11 cellular contexts compared by ENCODE assay signal in the genomic region with DNA sequence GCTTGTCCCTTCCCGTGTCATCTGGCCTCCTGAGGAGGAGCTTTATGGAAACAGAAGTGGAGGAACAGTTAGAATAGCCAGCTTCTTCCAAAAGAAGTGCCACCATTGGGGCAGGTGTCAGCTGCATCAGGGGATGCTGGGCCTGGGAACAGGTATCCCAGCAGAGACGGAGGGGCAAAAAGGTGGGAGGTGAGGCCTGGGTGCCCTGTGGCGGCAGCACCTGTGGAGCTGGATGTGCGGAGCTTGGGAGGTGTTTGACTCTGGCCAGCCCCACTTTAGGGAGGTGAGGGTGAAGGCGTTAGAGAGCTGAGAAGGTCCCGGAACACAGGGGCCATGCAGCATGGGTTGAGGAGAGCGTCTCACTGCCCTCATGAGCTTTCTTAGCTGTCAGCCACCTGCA. TPM values are rescaled to one million over a fixed set of nuclear protein-coding genes. Genes with fewer than 3 reads are reported as not detected.
DNase-seq lines count a peak whose midpoint lies in the region; ATAC-seq and TF ChIP-seq lines count a peak whose summit lies in the region.
"Had no signal": no experiment of that assay in that cellular context is flagged by ENCODE, and none has a peak within 500 bp of the region (broad histone marks: within the 10 kb centered on the region; RNA-seq: fewer than 3 reads in every experiment).

No MANE protein-coding gene starts in this region.

- no peak for ATAC-seq in activated naive CD4-positive, alpha-beta T cell treated with anti-CD3 and anti-CD28 coated beads, Interleukin-2, amount 50 U/mL, for 72 hours
- ATAC-seq in stimulated activated memory B cell treated with anti-CD40 and anti-IgM and Interleukin-4, amounts not matched to agents 10 μg/mL and 1 μg/mL and 100 μg/mL, for 72 hours, result no peak
- ATAC-seq in stimulated activated naive CD8-positive, alpha-beta T cell treated with anti-CD3 and anti-CD28 coated beads, Interleukin-15, amount 100 ng/mL, for 72 hours, result no peak

- no peaks in the 10 kb centered on the region for H3K27me3 Mint-ChIP-seq in activated naive CD4-positive, alpha-beta T cell treated with anti-CD3 and anti-CD28 coated beads, Interleukin-2, amount 10 ng/mL, durations not matched to agents 7 days and 5 days
- H3K27me3 Mint-ChIP-seq in stimulated activated memory B cell treated with anti-CD40 and anti-IgM and Interleukin-4, amounts not matched to agents 10 μg/mL and 1 μg/mL and 100 μg/mL, for 72 hours, result no peaks in the 10 kb centered on the region
- no peaks in the 10 kb centered on the region for H3K27me3 Mint-ChIP-seq in stimulated activated naive CD8-positive, alpha-beta T cell treated with anti-CD3 and anti-CD28 coated beads, Interleukin-15, amount 100 ng/mL, for 72 hours

- no peak overlapping the region for H3K4me3 Mint-ChIP-seq in activated naive CD4-positive, alpha-beta T cell treated with anti-CD3 and anti-CD28 coated beads, Interleukin-2, amount 10 ng/mL, durations not matched to agents 7 days and 5 days
- no peak overlapping the region for H3K4me3 Mint-ChIP-seq in stimulated activated memory B cell treated with anti-CD40 and anti-IgM and Interleukin-4, amounts not matched to agents 10 μg/mL and 1 μg/mL and 100 μg/mL, for 72 hours
- H3K4me3 Mint-ChIP-seq in stimulated activated naive CD8-positive, alpha-beta T cell treated with anti-CD3 and anti-CD28 coated beads, Interleukin-15, amount 100 ng/mL, for 72 hours, result no peak overlapping the region

- H3K4me1 ChIP-seq in fibroblast of lung (ENCODE audit: control insufficient read depth, extremely low read depth, insufficient read depth, low read length), result peaks cover 5% of the 10 kb centered on the region

- no peaks in the 10 kb centered on the region for H3K27me3 ChIP-seq in fibroblast of lung (ENCODE audit: control insufficient read depth, insufficient read depth, low read length)
- H3K27me3 ChIP-seq: ovary, testis had no signal

- peak overlapping the region; percentile 1 for H3K4me2 ChIP-seq in fibroblast of lung (ENCODE audit: extremely low read depth, insufficient read depth, low read length)

- H4K20me1 ChIP-seq in fibroblast of lung (ENCODE audit: control insufficient read depth, extremely low read depth, insufficient read depth, low read length), result no peaks in the 10 kb centered on the region

- H3K36me3 ChIP-seq in fibroblast of lung (ENCODE audit: control insufficient read depth, insufficient read depth, low read length), result peaks cover 19% of the 10 kb centered on the region
- H3K36me3 ChIP-seq: ovary had no signal

- no peaks in the 10 kb centered on the region for H3K9me3 ChIP-seq in fibroblast of lung (ENCODE audit: control insufficient read depth, insufficient read depth, low read depth, low read length)
- H3K9me3 ChIP-seq: ovary, testis had no signal

- TF ChIP-seq CTCF in fibroblast of lung (conservative IDR thresholded peaks at IDR 0.05 in 1 of 2, IDR thresholded peaks at IDR 0.05 in 1 of 2; ENCODE audit: low read depth in 1 of 2, low read length in 2 of 2), result no peak

- H2AFZ ChIP-seq in fibroblast of lung (ENCODE audit: low read length), result no peak overlapping the region

- DNase-seq in activated naive CD4-positive, alpha-beta T cell treated with anti-CD3 and anti-CD28 coated beads, Interleukin-2, amount 50 U/mL, for 72 hours (ENCODE audit: low spot score in 2 of 2), result no peak
- DNase-seq in activated naive CD4-positive, alpha-beta T cell treated with anti-CD3 and anti-CD28 coated beads, Interleukin-2, amount 10 ng/mL, durations not matched to agents 7 days and 5 days, result no peak
- DNase-seq in fibroblast of lung (ENCODE audit: low read depth in 2 of 2) (no peak), activated gamma-delta T cell treated with Interleukin-2 at 50 U/mL for 16 hours (no peak)
- DNase-seq in stimulated activated naive CD8-positive, alpha-beta T cell treated with anti-CD3 and anti-CD28 coated beads, Interleukin-15, amount 100 ng/mL, for 72 hours, result no peak
- DNase-seq: activated effector memory CD4-positive, alpha-beta T cell treated with Interleukin-2 at 50 U/mL for 16 hours; effector CD4-positive, alpha-beta T cell; midbrain had no signal

- peaks cover 52% of the 10 kb centered on the region for H3K4me1 Mint-ChIP-seq in activated naive CD4-positive, alpha-beta T cell treated with anti-CD3 and anti-CD28 coated beads, Interleukin-2, amount 10 ng/mL, durations not matched to agents 7 days and 5 days
- H3K4me1 Mint-ChIP-seq in stimulated activated memory B cell treated with anti-CD40 and anti-IgM and Interleukin-4, amounts not matched to agents 10 μg/mL and 1 μg/mL and 100 μg/mL, for 72 hours, result peaks cover 88% of the 10 kb centered on the region
- H3K4me1 Mint-ChIP-seq in stimulated activated naive CD8-positive, alpha-beta T cell treated with anti-CD3 and anti-CD28 coated beads, Interleukin-15, amount 100 ng/mL, for 72 hours, result peaks cover 72% of the 10 kb centered on the region

- CTCF ChIA-PET in activated naive CD4-positive, alpha-beta T cell treated with anti-CD3 and anti-CD28 coated beads, Interleukin-2, amount 10 ng/mL, durations not matched to agents 7 days and 5 days (lab: Charles Lee), result interaction anchor here (1.1 to 1.8 kb wide), 2 partner anchors 42 to 71 kb away, joined by 4 to 6 read pairs; no protein-coding TSS in a partner anchor

- peak overlapping the region; percentile 67 to 74 for H3K27ac Mint-ChIP-seq in activated naive CD4-positive, alpha-beta T cell treated with anti-CD3 and anti-CD28 coated beads, Interleukin-2, amount 50 U/mL, for 72 hours
- H3K27ac Mint-ChIP-seq in activated naive CD4-positive, alpha-beta T cell treated with anti-CD3 and anti-CD28 coated beads, Interleukin-2, amount 10 ng/mL, durations not matched to agents 7 days and 5 days, result no peak overlapping the region
- H3K27ac Mint-ChIP-seq in stimulated activated memory B cell treated with anti-CD40 and anti-IgM and Interleukin-4, amounts not matched to agents 10 μg/mL and 1 μg/mL and 100 μg/mL, for 72 hours, result peak overlapping the region; percentile 3
- H3K27ac Mint-ChIP-seq in stimulated activated naive CD8-positive, alpha-beta T cell treated with anti-CD3 and anti-CD28 coated beads, Interleukin-15, amount 100 ng/mL, for 72 hours, result no peak overlapping the region

- no peaks in the 10 kb centered on the region for H3K9me3 Mint-ChIP-seq in activated naive CD4-positive, alpha-beta T cell treated with anti-CD3 and anti-CD28 coated beads, Interleukin-2, amount 50 U/mL, for 72 hours
- no peaks in the 10 kb centered on the region for H3K9me3 Mint-ChIP-seq in activated naive CD4-positive, alpha-beta T cell treated with anti-CD3 and anti-CD28 coated beads, Interleukin-2, amount 10 ng/mL, durations not matched to agents 7 days and 5 days
- H3K9me3 Mint-ChIP-seq in stimulated activated memory B cell treated with anti-CD40 and anti-IgM and Interleukin-4, amounts not matched to agents 10 μg/mL and 1 μg/mL and 100 μg/mL, for 72 hours, result no peaks in the 10 kb centered on the region
- H3K9me3 Mint-ChIP-seq in stimulated activated naive CD8-positive, alpha-beta T cell treated with anti-CD3 and anti-CD28 coated beads, Interleukin-15, amount 100 ng/mL, for 72 hours, result no peaks in the 10 kb centered on the region

- H3K4me3 ChIP-seq in fibroblast of lung (replicated peaks in 1 of 4; ENCODE audit: control extremely low read depth in 1 of 4, insufficient read depth in 1 of 4, low read depth in 3 of 4, low read length in 4 of 4), result peak overlapping the region in 1 of 4 experiments; percentile 35
- H3K4me3 ChIP-seq: ovary, testis had no signal

- H3K36me3 Mint-ChIP-seq in activated naive CD4-positive, alpha-beta T cell treated with anti-CD3 and anti-CD28 coated beads, Interleukin-2, amount 50 U/mL, for 72 hours, result peaks cover 0 to 32% of the 10 kb centered on the region in 2 donors
- peaks cover 51% of the 10 kb centered on the region for H3K36me3 Mint-ChIP-seq in activated naive CD4-positive, alpha-beta T cell treated with anti-CD3 and anti-CD28 coated beads, Interleukin-2, amount 10 ng/mL, durations not matched to agents 7 days and 5 days
- peaks cover 55% of the 10 kb centered on the region for H3K36me3 Mint-ChIP-seq in stimulated activated memory B cell treated with anti-CD40 and anti-IgM and Interleukin-4, amounts not matched to agents 10 μg/mL and 1 μg/mL and 100 μg/mL, for 72 hours

- H3K27ac ChIP-seq in fibroblast of lung (ENCODE audit: insufficient read depth, low read length), result no peak overlapping the region
- H3K27ac ChIP-seq: ovary, testis had no signal

- H3K79me2 ChIP-seq in fibroblast of lung (ENCODE audit: control insufficient read depth, insufficient read depth, low read length), result peaks cover 50% of the 10 kb centered on the region

- H3K9ac ChIP-seq in fibroblast of lung (ENCODE audit: insufficient read depth, low read length), result no peak overlapping the region

RNA-seq across cellular contexts. Expression of gene SMCR8, which starts 5.2 kb away (rescaled TPM):
- total RNA-seq in activated naive CD4-positive, alpha-beta T cell treated with anti-CD3 and anti-CD28 coated beads, Interleukin-2, amount 50 U/mL, for 72 hours, result 10 to 100 TPM; 18.8 to 23.5 TPM
- total RNA-seq in fibroblast of lung, result 17.2 and 19.5 TPM in 2 replicates
- polyA plus RNA-seq in fibroblast of lung, result 8.6 and 10.8 TPM in 2 replicates
- polyA plus RNA-seq in fibroblast of lung (2012), result 7.9 and 8.4 TPM in 2 replicates
- polyA minus RNA-seq in fibroblast of lung (ENCODE audit: low replicate concordance), result 31.9 and 37.5 TPM in 2 replicates

RNA-seq across cellular contexts. Expression of gene TOP3A, which starts 5.5 kb away (rescaled TPM):
- total RNA-seq in activated naive CD4-positive, alpha-beta T cell treated with anti-CD3 and anti-CD28 coated beads, Interleukin-2, amount 50 U/mL, for 72 hours, result 10 to 100 TPM; 78.3 to 97.4 TPM
- 15.4 and 16.5 TPM in 2 replicates for total RNA-seq in fibroblast of lung
- polyA plus RNA-seq in fibroblast of lung, result 12.7 and 17.5 TPM in 2 replicates
- polyA plus RNA-seq in fibroblast of lung (2012), result 12.3 and 14.3 TPM in 2 replicates
- polyA minus RNA-seq in fibroblast of lung (ENCODE audit: low replicate concordance), result 12.8 and 99.9 TPM in 2 replicates

RNA-seq across cellular contexts. Expression of gene SHMT1, which starts 43.0 kb away (rescaled TPM):
- total RNA-seq in activated naive CD4-positive, alpha-beta T cell treated with anti-CD3 and anti-CD28 coated beads, Interleukin-2, amount 50 U/mL, for 72 hours, result 10 to 100 TPM; 65.9 to 73.1 TPM
- 9.2 and 11.9 TPM in 2 replicates for total RNA-seq in fibroblast of lung
- polyA plus RNA-seq in fibroblast of lung, result 11.6 and 12.6 TPM in 2 replicates
- polyA plus RNA-seq in fibroblast of lung (2012), result 12.2 and 14.0 TPM in 2 replicates
- polyA minus RNA-seq in fibroblast of lung (ENCODE audit: low replicate concordance), result 6.2 and 11.6 TPM in 2 replicates

RNA-seq across cellular contexts. Expression of gene EVPLL, which starts 57.3 kb away (rescaled TPM):
- under 1 TPM in 1 of 2 donors, not detected in 1; 0.54 TPM for total RNA-seq in activated naive CD4-positive, alpha-beta T cell treated with anti-CD3 and anti-CD28 coated beads, Interleukin-2, amount 50 U/mL, for 72 hours
- total RNA-seq in fibroblast of lung, result not detected in 2 replicates
- not detected in 2 replicates for polyA plus RNA-seq in fibroblast of lung
- not detected in 2 replicates for polyA plus RNA-seq in fibroblast of lung (2012)
- not detected in 2 replicates for polyA minus RNA-seq in fibroblast of lung (ENCODE audit: low replicate concordance)
- total RNA-seq: ovary had no signal
- polyA plus RNA-seq: ovary had no signal

RNA-seq across cellular contexts. Expression of gene MIEF2, which starts 59.8 kb away (rescaled TPM):
- total RNA-seq in activated naive CD4-positive, alpha-beta T cell treated with anti-CD3 and anti-CD28 coated beads, Interleukin-2, amount 50 U/mL, for 72 hours, result 10 to 100 TPM in 1 of 2 donors, 1 to 10 TPM in 1; 7.4 to 15.5 TPM
- total RNA-seq in fibroblast of lung, result 13.1 and 16.2 TPM in 2 replicates
- polyA plus RNA-seq in fibroblast of lung, result 3.9 and 4.2 TPM in 2 replicates
- polyA plus RNA-seq in fibroblast of lung (2012), result 6.7 and 7.9 TPM in 2 replicates
- polyA minus RNA-seq in fibroblast of lung (ENCODE audit: low replicate concordance), result 6.9 and 7.3 TPM in 2 replicates

Comparison
In these comparisons a context has a peak if more than half of its experiments do, and no peak if none do; other contexts are left out.
1. H3K27ac Mint-ChIP-seq: peak in activated naive CD4-positive, alpha-beta T cell treated with anti-CD3 and anti-CD28 coated beads, Interleukin-2, amount 50 U/mL, for 72 hours (2 of 2) and stimulated activated memory B cell treated with anti-CD40 and anti-IgM and Interleukin-4, amounts not matched to agents 10 μg/mL and 1 μg/mL and 100 μg/mL, for 72 hours (single experiment); none in activated naive CD4-positive, alpha-beta T cell treated with anti-CD3 and anti-CD28 coated beads, Interleukin-2, amount 10 ng/mL, durations not matched to agents 7 days and 5 days (single experiment) and stimulated activated naive CD8-positive, alpha-beta T cell treated with anti-CD3 and anti-CD28 coated beads, Interleukin-15, amount 100 ng/mL, for 72 hours (0 of 2).